ENCODE assay signal across 8 cellular contexts in the genomic region with DNA sequence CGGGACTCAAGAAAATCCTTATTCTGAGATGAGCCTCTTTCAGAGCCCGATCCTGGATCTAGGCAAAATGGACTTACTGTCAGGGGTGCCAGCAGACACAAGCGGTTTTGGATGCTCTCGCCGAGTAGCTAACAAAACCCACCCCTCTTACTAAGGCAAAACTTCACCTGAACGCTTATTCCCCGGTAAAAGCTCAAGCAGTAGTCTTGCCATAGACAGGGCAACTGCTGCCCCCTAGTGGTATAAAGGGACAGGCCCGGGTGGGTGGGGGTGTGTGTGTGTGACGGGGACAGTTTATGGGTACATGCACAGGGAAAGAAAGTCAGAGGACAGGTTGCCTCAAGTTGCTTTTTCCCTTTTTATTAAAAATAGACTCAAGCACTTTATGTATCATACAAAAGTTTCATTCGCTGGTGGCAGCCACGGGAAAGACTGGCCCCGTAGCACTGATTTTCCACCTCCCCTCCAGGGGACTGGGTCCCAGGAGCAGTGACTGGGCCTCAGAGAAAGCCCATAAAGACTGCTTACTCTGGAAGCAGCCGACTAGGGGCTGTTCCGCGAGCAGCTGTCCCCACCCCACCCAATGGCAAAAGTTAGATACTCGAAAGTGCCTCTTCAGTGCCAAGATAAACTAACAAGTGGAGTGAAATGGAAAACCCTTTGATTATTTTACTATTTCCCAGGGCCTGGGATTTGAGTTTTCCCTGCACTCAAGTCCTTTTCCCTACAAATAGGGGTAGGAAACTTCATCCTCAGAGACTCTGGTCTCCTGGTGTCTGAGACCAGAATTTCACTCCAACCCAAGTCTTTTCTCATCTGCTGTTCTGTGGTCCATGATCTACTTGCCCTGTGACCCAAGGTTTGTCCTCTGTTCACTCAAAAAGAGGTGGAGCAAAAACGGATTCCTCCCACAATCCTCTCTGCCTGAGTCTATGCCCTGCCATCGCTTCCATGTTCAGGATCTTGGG. TPM values are rescaled to one million over a fixed set of nuclear protein-coding genes. Genes with fewer than 3 reads are reported as not detected.
DNase-seq lines count a peak whose midpoint lies in the region; ATAC-seq and TF ChIP-seq lines count a peak whose summit lies in the region.

No MANE protein-coding gene starts in this region.

- TF ChIP-seq CTCF in prostate gland (IDR thresholded peaks at IDR 0.05), result peak; percentile 65 to 91 (median 74)

- peaks cover 8% of the 10 kb centered on the region for H3K4me1 ChIP-seq in prostate gland (replicated peaks)

- H3K9me3 ChIP-seq in prostate gland, result no peaks in the 10 kb centered on the region

- peaks cover 5% of the 10 kb centered on the region for H3K27me3 ChIP-seq in prostate gland (replicated peaks; ENCODE audit: insufficient read depth)

- DNase-seq in COLO668 (lab: John Stamatoyannopoulos, UW; ENCODE audit: unreplicated experiment), result peak; percentile 54
- peak; percentile 78 for DNase-seq in KBM-7
- peak; percentile 65 for DNase-seq in SK-MEL-5 (ENCODE audit: low read depth, low spot score)
- peak; percentile 87 for DNase-seq in activated naive CD4-positive, alpha-beta T cell treated with Interleukin-2 at 50 U/mL for 16 hours
- DNase-seq in Right ventricle myocardium inferior (ENCODE audit: missing footprints), result peak; percentile 88
- DNase-seq in prostate gland (ENCODE audit: low spot score), result peak; percentile 82
- no peak for DNase-seq in OCI-M2 (lab: John Stamatoyannopoulos, UW; ENCODE audit: unreplicated experiment)

- intact Hi-C loops in Right ventricle myocardium inferior (cut with DNase I), result loop anchor here (2.0 to 5.0 kb wide), 2 partner anchors 76 to 298 kb away; no protein-coding TSS in a partner anchor
- intact Hi-C loops in prostate gland (cut with DNase I), result loop anchor here (10.0 kb wide), 2 partner anchors 150 to 190 kb away; no protein-coding TSS in a partner anchor

- H3K4me3 ChIP-seq in prostate gland, result no peak overlapping the region

- no peak for TF ChIP-seq POLR2A in prostate gland (IDR thresholded peaks at IDR 0.05)

- WGBS in prostate gland, result 10% methylated on average over 18 of the region's 18 CpGs

- peak overlapping the region; percentile 7 to 61 for H3K27ac ChIP-seq in prostate gland

- ATAC-seq in GM19468 (IDR thresholded peaks at IDR 0.05; ENCODE audit: extremely low read depth, unreplicated experiment) (peak; percentile 47), Right ventricle myocardium inferior (peak; percentile 76)

- in situ Hi-C loops in KBM-7 (cut with MboI; ENCODE audit: low pct_unique_long_range_greater_than_20kb, low sequenced_read_pairs), result loop anchor here (5.0 to 10.0 kb wide), 2 partner anchors 78 to 150 kb away; partner anchors contain the start of gene UBE2L6
- in situ Hi-C loops in SK-MEL-5 (cut with HindIII; ENCODE audit: low pct_unique_long_range_greater_than_20kb, low sequenced_read_pairs), result no loop called here

- H3K36me3 ChIP-seq in prostate gland, result no peaks in the 10 kb centered on the region

RNA-seq across cellular contexts. Expression of gene YPEL4, which starts 4.7 kb away (rescaled TPM):
- total RNA-seq in SK-MEL-5 (2014; rRNA removed; shearing (Covaris generic)), result 4.5 and 5.3 TPM in 2 replicates
- polyA plus RNA-seq in SK-MEL-5 (2015; cell fraction: cytosol; rRNA removed), result 3.8 and 4.7 TPM in 2 replicates
- polyA plus RNA-seq in SK-MEL-5 (2015; cell fraction: nucleus; rRNA removed), result 17.6 and 23.8 TPM in 2 replicates
- 0.51 TPM for total RNA-seq in Right ventricle myocardium inferior
- 1 to 10 TPM in 1 of 2 donors, under 1 TPM in 1; 0.46 to 3.6 TPM for total RNA-seq in prostate gland

RNA-seq across cellular contexts. Expression of gene CLP1, which starts 12.5 kb away (rescaled TPM):
- total RNA-seq in SK-MEL-5 (2014; rRNA removed; shearing (Covaris generic)), result 17.8 and 19.2 TPM in 2 replicates
- 12.1 and 12.3 TPM in 2 replicates for polyA plus RNA-seq in SK-MEL-5 (2015; cell fraction: cytosol; rRNA removed)
- polyA plus RNA-seq in SK-MEL-5 (2015; cell fraction: nucleus; rRNA removed), result 5.9 and 6.7 TPM in 2 replicates
- total RNA-seq in Right ventricle myocardium inferior (6.2 TPM), prostate gland (10 to 100 TPM in 1 of 2 donors, 1 to 10 TPM in 1; 9.3 to 11.0 TPM)

RNA-seq across cellular contexts. Expression of gene ZDHHC5, which starts 22.9 kb away (rescaled TPM):
- total RNA-seq in SK-MEL-5 (2014; rRNA removed; shearing (Covaris generic)), result 28.7 and 30.4 TPM in 2 replicates
- polyA plus RNA-seq in SK-MEL-5 (2015; cell fraction: cytosol; rRNA removed), result 52.6 and 66.2 TPM in 2 replicates
- 38.8 and 53.4 TPM in 2 replicates for polyA plus RNA-seq in SK-MEL-5 (2015; cell fraction: nucleus; rRNA removed)
- 44.9 TPM for total RNA-seq in Right ventricle myocardium inferior
- total RNA-seq in prostate gland, result 10 to 100 TPM; 65.4 to 69.9 TPM

RNA-seq across cellular contexts. Expression of gene SERPING1, which starts 47.5 kb away (rescaled TPM):
- not detected in 2 replicates for total RNA-seq in SK-MEL-5 (2014; rRNA removed; shearing (Covaris generic))
- polyA plus RNA-seq in SK-MEL-5 (2015; cell fraction: cytosol; rRNA removed), result 0.23 TPM in 1 of 2 replicates, not detected in the other
- not detected in 2 replicates for polyA plus RNA-seq in SK-MEL-5 (2015; cell fraction: nucleus; rRNA removed)
- total RNA-seq in Right ventricle myocardium inferior, result 157 TPM
- total RNA-seq in prostate gland, result 100 to 1,000 TPM in 1 of 2 donors, 10 to 100 TPM in 1; 88.7 to 205 TPM
